In the genomic region with DNA sequence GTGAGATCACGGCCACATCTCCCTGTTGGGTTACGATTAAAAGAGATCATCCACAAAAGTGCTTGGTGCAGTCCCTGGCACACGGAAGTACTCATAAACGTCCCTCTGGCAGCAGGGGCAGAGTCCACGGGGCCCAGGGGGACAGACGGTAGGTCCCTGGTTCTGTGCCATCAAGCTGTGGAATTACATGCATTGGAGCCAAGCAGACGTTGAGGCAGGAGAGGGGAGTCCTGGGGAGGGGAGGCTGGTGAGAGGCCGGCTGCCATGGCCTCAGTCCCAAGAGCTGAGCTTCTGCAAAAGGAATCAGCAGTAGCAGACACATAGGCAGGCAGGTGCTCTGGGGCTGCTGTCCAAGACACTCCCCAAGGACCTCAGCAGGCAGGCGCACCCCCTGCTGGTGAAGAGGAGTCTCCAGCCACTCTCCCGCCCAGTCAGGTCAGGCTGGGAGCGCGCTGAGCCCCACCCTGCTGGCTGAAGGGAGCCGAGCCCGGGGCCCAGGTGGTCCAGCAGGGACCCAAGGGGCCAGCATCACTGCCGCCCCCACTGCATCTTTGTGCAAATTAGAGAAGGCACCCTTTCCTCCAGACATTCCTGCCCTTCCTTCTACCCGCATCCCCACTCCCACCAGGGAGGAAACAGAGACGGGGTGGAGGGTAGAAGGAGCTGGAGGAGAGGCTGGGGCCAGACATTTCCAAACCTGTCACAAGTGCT, we compare ENCODE assay signal across 1 cellular context.
A peak's percentile ranks its signal among the peaks of the same experiment; 100 is the strongest.
TF ChIP-seq lines count a peak whose summit lies in the region.

No MANE protein-coding gene starts in this region.

TF ChIP-seq in HepG2, 621 proteins besides CTCF, POLR2A, EP300 and RAD21 (continued from another document and continues in another):
- TF ChIP-seq, protein P1, sequence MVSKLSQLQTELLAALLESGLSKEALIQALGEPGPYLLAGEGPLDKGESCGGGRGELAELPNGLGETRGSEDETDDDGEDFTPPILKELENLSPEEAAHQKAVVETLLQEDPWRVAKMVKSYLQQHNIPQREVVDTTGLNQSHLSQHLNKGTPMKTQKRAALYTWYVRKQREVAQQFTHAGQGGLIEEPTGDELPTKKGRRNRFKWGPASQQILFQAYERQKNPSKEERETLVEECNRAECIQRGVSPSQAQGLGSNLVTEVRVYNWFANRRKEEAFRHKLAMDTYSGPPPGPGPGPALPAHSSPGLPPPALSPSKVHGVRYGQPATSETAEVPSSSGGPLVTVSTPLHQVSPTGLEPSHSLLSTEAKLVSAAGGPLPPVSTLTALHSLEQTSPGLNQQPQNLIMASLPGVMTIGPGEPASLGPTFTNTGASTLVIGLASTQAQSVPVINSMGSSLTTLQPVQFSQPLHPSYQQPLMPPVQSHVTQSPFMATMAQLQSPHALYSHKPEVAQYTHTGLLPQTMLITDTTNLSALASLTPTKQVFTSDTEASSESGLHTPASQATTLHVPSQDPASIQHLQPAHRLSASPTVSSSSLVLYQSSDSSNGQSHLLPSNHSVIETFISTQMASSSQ (IDR thresholded peaks at IDR 0.05; ENCODE audit: low read depth) = no peak
- TF ChIP-seq, protein P1 (CRISPR knock-in tag; IDR thresholded peaks at IDR 0.05; ENCODE audit: borderline replicate concordance) = peak; percentile 57; the same call in 1 of the 2 replicates
- TF ChIP-seq CHD4 (IDR thresholded peaks at IDR 0.05; ENCODE audit: borderline replicate concordance, low read length) = no peak
- no peak; the same call in 1 of the 2 replicates for TF ChIP-seq NR2F2 (IDR thresholded peaks at IDR 0.05; ENCODE audit: borderline replicate concordance, low read depth)
- no peak for TF ChIP-seq NFYB (CRISPR knock-in tag; IDR thresholded peaks at IDR 0.05)
- TF ChIP-seq ZNF256 (CRISPR knock-in tag; conservative IDR thresholded peaks at IDR 0.05) = no peak
- TF ChIP-seq, protein P2, sequence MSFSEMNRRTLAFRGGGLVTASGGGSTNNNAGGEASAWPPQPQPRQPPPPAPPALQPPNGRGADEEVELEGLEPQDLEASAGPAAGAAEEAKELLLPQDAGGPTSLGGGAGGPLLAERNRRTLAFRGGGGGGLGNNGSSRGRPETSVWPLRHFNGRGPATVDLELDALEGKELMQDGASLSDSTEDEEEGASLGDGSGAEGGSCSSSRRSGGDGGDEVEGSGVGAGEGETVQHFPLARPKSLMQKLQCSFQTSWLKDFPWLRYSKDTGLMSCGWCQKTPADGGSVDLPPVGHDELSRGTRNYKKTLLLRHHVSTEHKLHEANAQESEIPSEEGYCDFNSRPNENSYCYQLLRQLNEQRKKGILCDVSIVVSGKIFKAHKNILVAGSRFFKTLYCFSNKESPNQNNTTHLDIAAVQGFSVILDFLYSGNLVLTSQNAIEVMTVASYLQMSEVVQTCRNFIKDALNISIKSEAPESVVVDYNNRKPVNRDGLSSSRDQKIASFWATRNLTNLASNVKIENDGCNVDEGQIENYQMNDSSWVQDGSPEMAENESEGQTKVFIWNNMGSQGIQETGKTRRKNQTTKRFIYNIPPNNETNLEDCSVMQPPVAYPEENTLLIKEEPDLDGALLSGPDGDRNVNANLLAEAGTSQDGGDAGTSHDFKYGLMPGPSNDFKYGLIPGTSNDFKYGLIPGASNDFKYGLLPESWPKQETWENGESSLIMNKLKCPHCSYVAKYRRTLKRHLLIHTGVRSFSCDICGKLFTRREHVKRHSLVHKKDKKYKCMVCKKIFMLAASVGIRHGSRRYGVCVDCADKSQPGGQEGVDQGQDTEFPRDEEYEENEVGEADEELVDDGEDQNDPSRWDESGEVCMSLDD (CRISPR knock-in tag; IDR thresholded peaks at IDR 0.05; ENCODE audit: borderline replicate concordance) = no peak
- TF ChIP-seq ZNF788 (CRISPR knock-in tag; IDR thresholded peaks at IDR 0.05; ENCODE audit: borderline replicate concordance) = no peak; the same call in 1 of the 2 replicates
- TF ChIP-seq, protein P3, sequence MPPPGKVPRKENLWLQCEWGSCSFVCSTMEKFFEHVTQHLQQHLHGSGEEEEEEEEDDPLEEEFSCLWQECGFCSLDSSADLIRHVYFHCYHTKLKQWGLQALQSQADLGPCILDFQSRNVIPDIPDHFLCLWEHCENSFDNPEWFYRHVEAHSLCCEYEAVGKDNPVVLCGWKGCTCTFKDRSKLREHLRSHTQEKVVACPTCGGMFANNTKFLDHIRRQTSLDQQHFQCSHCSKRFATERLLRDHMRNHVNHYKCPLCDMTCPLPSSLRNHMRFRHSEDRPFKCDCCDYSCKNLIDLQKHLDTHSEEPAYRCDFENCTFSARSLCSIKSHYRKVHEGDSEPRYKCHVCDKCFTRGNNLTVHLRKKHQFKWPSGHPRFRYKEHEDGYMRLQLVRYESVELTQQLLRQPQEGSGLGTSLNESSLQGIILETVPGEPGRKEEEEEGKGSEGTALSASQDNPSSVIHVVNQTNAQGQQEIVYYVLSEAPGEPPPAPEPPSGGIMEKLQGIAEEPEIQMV (CRISPR knock-in tag; IDR thresholded peaks at IDR 0.05; ENCODE audit: low read depth) = 0 out of 2 replicates have a peak, but pooled peaks have one; percentile 47
- no peak for TF ChIP-seq EEA1 (CRISPR knock-in tag; IDR thresholded peaks at IDR 0.05; ENCODE audit: borderline replicate concordance)
- TF ChIP-seq ZNF121 (CRISPR knock-in tag; IDR thresholded peaks at IDR 0.05) = peak; percentile 5; the same call in 1 of the 2 replicates
- TF ChIP-seq, protein P4, sequence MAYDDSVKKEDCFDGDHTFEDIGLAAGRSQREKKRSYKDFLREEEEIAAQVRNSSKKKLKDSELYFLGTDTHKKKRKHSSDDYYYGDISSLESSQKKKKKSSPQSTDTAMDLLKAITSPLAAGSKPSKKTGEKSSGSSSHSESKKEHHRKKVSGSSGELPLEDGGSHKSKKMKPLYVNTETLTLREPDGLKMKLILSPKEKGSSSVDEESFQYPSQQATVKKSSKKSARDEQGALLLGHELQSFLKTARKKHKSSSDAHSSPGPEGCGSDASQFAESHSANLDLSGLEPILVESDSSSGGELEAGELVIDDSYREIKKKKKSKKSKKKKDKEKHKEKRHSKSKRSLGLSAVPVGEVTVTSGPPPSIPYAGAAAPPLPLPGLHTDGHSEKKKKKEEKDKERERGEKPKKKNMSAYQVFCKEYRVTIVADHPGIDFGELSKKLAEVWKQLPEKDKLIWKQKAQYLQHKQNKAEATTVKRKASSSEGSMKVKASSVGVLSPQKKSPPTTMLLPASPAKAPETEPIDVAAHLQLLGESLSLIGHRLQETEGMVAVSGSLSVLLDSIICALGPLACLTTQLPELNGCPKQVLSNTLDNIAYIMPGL (CRISPR knock-in tag; IDR thresholded peaks at IDR 0.05; ENCODE audit: borderline replicate concordance in 1 of 2, low read depth in 1 of 2) = peak; percentile 84 to 87
- no peak for TF ChIP-seq ZNF879 (CRISPR knock-in tag; IDR thresholded peaks at IDR 0.05)
- TF ChIP-seq ARHGAP35 (CRISPR knock-in tag; IDR thresholded peaks at IDR 0.05; ENCODE audit: borderline replicate concordance) = no peak
- TF ChIP-seq, protein P5, sequence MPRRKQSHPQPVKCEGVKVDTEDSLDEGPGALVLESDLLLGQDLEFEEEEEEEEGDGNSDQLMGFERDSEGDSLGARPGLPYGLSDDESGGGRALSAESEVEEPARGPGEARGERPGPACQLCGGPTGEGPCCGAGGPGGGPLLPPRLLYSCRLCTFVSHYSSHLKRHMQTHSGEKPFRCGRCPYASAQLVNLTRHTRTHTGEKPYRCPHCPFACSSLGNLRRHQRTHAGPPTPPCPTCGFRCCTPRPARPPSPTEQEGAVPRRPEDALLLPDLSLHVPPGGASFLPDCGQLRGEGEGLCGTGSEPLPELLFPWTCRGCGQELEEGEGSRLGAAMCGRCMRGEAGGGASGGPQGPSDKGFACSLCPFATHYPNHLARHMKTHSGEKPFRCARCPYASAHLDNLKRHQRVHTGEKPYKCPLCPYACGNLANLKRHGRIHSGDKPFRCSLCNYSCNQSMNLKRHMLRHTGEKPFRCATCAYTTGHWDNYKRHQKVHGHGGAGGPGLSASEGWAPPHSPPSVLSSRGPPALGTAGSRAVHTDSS (CRISPR knock-in tag; conservative IDR thresholded peaks at IDR 0.05) = no peak
- TF ChIP-seq, protein P6, sequence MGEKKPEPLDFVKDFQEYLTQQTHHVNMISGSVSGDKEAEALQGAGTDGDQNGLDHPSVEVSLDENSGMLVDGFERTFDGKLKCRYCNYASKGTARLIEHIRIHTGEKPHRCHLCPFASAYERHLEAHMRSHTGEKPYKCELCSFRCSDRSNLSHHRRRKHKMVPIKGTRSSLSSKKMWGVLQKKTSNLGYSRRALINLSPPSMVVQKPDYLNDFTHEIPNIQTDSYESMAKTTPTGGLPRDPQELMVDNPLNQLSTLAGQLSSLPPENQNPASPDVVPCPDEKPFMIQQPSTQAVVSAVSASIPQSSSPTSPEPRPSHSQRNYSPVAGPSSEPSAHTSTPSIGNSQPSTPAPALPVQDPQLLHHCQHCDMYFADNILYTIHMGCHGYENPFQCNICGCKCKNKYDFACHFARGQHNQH (CRISPR knock-in tag; IDR thresholded peaks at IDR 0.05) = peak; percentile 65
- TF ChIP-seq ZNF616 (CRISPR knock-in tag; IDR thresholded peaks at IDR 0.05; ENCODE audit: low read depth) = no peak
- no peak for TF ChIP-seq FOXK2 (IDR thresholded peaks at IDR 0.05)
- TF ChIP-seq ZNF333 (CRISPR knock-in tag; IDR thresholded peaks at IDR 0.05; ENCODE audit: borderline replicate concordance) = 0 out of 2 replicates have a peak, but pooled peaks have one; percentile 56
- TF ChIP-seq, protein P7, sequence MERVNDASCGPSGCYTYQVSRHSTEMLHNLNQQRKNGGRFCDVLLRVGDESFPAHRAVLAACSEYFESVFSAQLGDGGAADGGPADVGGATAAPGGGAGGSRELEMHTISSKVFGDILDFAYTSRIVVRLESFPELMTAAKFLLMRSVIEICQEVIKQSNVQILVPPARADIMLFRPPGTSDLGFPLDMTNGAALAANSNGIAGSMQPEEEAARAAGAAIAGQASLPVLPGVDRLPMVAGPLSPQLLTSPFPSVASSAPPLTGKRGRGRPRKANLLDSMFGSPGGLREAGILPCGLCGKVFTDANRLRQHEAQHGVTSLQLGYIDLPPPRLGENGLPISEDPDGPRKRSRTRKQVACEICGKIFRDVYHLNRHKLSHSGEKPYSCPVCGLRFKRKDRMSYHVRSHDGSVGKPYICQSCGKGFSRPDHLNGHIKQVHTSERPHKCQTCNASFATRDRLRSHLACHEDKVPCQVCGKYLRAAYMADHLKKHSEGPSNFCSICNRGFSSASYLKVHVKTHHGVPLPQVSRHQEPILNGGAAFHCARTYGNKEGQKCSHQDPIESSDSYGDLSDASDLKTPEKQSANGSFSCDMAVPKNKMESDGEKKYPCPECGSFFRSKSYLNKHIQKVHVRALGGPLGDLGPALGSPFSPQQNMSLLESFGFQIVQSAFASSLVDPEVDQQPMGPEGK (CRISPR knock-in tag; IDR thresholded peaks at IDR 0.05) = peak; percentile 80
- TF ChIP-seq FLYWCH1 (CRISPR knock-in tag; IDR thresholded peaks at IDR 0.05) = no peak
- TF ChIP-seq KDM5B (CRISPR knock-in tag; IDR thresholded peaks at IDR 0.05; ENCODE audit: borderline replicate concordance) = no peak; the same call in 1 of the 2 replicates
- TF ChIP-seq, protein P8, sequence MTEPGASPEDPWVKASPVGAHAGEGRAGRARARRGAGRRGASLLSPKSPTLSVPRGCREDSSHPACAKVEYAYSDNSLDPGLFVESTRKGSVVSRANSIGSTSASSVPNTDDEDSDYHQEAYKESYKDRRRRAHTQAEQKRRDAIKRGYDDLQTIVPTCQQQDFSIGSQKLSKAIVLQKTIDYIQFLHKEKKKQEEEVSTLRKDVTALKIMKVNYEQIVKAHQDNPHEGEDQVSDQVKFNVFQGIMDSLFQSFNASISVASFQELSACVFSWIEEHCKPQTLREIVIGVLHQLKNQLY (CRISPR knock-in tag; IDR thresholded peaks at IDR 0.05) = no peak
- no peak for TF ChIP-seq ZNF7 (CRISPR knock-in tag; IDR thresholded peaks at IDR 0.05)
- TF ChIP-seq CEBPB (IDR thresholded peaks at IDR 0.05; ENCODE audit: borderline replicate concordance, low read depth, low read length) = no peak
- TF ChIP-seq, protein P9, sequence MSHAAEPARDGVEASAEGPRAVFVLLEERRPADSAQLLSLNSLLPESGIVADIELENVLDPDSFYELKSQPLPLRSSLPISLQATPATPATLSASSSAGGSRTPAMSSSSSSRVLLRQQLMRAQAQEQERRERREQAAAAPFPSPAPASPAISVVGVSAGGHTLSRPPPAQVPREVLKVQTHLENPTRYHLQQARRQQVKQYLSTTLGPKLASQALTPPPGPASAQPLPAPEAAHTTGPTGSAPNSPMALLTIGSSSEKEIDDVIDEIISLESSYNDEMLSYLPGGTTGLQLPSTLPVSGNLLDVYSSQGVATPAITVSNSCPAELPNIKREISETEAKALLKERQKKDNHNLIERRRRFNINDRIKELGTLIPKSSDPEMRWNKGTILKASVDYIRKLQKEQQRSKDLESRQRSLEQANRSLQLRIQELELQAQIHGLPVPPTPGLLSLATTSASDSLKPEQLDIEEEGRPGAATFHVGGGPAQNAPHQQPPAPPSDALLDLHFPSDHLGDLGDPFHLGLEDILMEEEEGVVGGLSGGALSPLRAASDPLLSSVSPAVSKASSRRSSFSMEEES (CRISPR knock-in tag; IDR thresholded peaks at IDR 0.05) = 0 out of 2 replicates have a peak, but pooled peaks have one; percentile 28
